Comparison of ENCODE assay signal across 18 cellular contexts in the genomic region with DNA sequence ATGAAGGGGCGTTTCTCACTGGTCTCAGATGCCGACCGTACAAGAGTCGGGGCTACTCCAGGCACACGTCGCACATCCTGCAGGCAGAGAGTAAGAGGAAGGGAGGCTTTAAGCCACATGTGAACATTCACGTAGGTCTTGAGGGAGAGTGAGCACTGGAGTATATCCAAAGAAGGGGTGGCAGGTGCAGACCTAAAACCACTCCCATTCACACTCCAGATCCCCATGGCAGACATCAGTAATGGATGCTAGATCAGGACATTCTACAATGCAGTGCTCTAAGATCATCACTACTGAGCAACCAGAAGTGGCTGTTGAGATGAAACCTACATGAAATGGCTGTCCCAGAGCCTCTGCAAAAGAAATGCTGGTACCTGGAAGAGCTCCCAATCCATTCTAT. TPM values are rescaled to one million over a fixed set of nuclear protein-coding genes. Genes with fewer than 3 reads are reported as not detected.
A peak's percentile ranks its signal among the peaks of the same experiment; 100 is the strongest.
DNase-seq lines count a peak whose midpoint lies in the region; ATAC-seq and TF ChIP-seq lines count a peak whose summit lies in the region.
"Had no signal": no experiment of that assay in that cellular context is flagged by ENCODE, and none has a peak within 500 bp of the region (broad histone marks: within the 10 kb centered on the region; RNA-seq: fewer than 3 reads in every experiment).

No MANE protein-coding gene starts in this region.

- no peaks in the 10 kb centered on the region for H4K20me1 ChIP-seq in PC-9 (ENCODE audit: insufficient read depth)

- TF ChIP-seq CTCF in GM06990 (IDR thresholded peaks at IDR 0.05; ENCODE audit: insufficient read depth, low read length, poor library complexity, severe bottlenecking): no peak
- no peak for TF ChIP-seq CTCF in PC-9 (conservative IDR thresholded peaks at IDR 0.05)

- H3K9me3 ChIP-seq in PC-9 (ENCODE audit: insufficient read depth, low read depth): no peaks in the 10 kb centered on the region

- H3K27me3 ChIP-seq in GM06990 (replicated peaks; ENCODE audit: control insufficient read depth, insufficient read depth, low read length) (peaks cover 1% of the 10 kb centered on the region), PC-9 (ENCODE audit: insufficient read depth, low read depth) (0 out of 2 replicates have a peak, but pooled peaks cover 9% of the 10 kb centered on the region)

- DNase-seq in GM06990 (ENCODE audit: extremely low read depth, insufficient read length) (no peak), NCI-H1105 treated with DMSO at 0.1 percent for 48 hours (lab: John Stamatoyannopoulos, UW) (peak; percentile 76), MV-4-11 (lab: John Stamatoyannopoulos, UW) (no peak), NCI-H1436 (lab: John Stamatoyannopoulos, UW) (no peak), PC-9 (no peak), NCI-H2171 treated with DMSO at 0.1 percent for 48 hours (lab: John Stamatoyannopoulos, UW) (no peak)
- DNase-seq: activated CD4-positive, alpha-beta T cell treated with anti-CD3 and anti-CD28 coated beads, Interleukin-2, amount 50 U/mL, for 48 hours; activated effector memory CD4-positive, alpha-beta T cell treated with anti-CD3 and anti-CD28 coated beads, Interleukin-2, amount 50 U/mL, for 16 hours; effector CD8-positive, alpha-beta T cell; foreskin fibroblast; midbrain; NCI-H526 treated with DMSO at 0.1 percent for 48 hours; stimulated activated CD4-positive, alpha-beta T cell treated with anti-CD3 and anti-CD28 coated beads, Interleukin-15, amount 100 ng/mL, for 24 hours; T1000 had no signal

- intact Hi-C loops in PC-9 (cut with micrococcal nuclease; ENCODE audit: unreplicated experiment): no loop called here

- no peak overlapping the region for H2AFZ ChIP-seq in PC-9
- H2AFZ ChIP-seq: parathyroid adenoma had no signal

- ATAC-seq in GM19463 (IDR thresholded peaks at IDR 0.05; ENCODE audit: unreplicated experiment) (peak; percentile 72), HG02970 (IDR thresholded peaks at IDR 0.05; ENCODE audit: low FRiP score, unreplicated experiment) (peak; percentile 74)

- H3K4me1 ChIP-seq in PC-9 (replicated peaks; ENCODE audit: insufficient read depth): no peaks in the 10 kb centered on the region
- H3K4me1 ChIP-seq: parathyroid adenoma had no signal

- no peaks in the 10 kb centered on the region for H3K9me2 ChIP-seq in PC-9 (ENCODE audit: insufficient read depth)

- H3K4me2 ChIP-seq in PC-9: no peak overlapping the region

- H3K36me3 ChIP-seq in GM06990 (ENCODE audit: control insufficient read depth, insufficient read depth, low read length) (no peaks in the 10 kb centered on the region), PC-9 (ENCODE audit: low read depth) (no peaks in the 10 kb centered on the region)

- CTCF ChIA-PET in PC-9 (lab: Charles Lee): no interaction called here

- H3K27ac ChIP-seq in PC-9: no peak overlapping the region
- H3K27ac ChIP-seq: parathyroid adenoma had no signal

- H3K4me3 ChIP-seq in GM06990 (replicated peaks; ENCODE audit: low read depth, low read length) (peak overlapping the region; percentile 26; the same call in 1 of the 2 replicates), PC-9 (no peak overlapping the region)

- no peaks in the 10 kb centered on the region for H3K79me2 ChIP-seq in PC-9 (ENCODE audit: low read depth)
- H3K79me2 ChIP-seq: parathyroid adenoma had no signal

- POLR2A ChIA-PET in PC-9 (lab: Charles Lee; ENCODE audit: unreplicated experiment): no interaction called here

- H3F3A ChIP-seq in PC-9 (ENCODE audit: insufficient read depth, low read depth): no peaks in the 10 kb centered on the region

- no TSS peak for BruUV-seq in PC-9 (replicated peaks; lab: Mats Ljungman, UMichigan)

RNA-seq across cellular contexts. Expression of gene WT1, which starts 39.0 kb away (rescaled TPM):
- total RNA-seq in PC-9 (2021): not detected in 2 replicates
- total RNA-seq: H4 had no signal
